ENCODE assay signal across 15 cellular contexts in the genomic region with DNA sequence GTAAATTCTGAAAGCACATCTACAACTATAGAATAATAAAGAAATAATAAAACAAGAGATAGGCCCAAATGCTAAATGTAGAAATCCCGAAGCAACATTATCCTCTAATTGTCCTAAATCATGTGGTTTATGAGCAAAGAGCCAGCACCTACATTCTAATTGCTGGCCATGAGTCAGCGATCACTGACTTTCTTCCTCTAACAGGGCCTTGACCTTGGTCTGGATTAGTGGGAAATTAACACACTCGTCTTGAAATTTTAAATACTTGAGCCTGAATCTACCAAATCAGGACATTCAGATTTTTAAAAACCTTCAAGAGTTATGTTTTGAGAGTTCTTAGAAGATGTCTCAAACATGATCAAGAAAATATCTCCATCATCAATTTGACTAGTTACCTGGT.
DNase-seq lines count a peak whose midpoint lies in the region; ATAC-seq, FAIRE-seq and TF ChIP-seq lines count a peak whose summit lies in the region.
"Had no signal": no experiment of that assay in that cellular context is flagged by ENCODE, and none has a peak within 500 bp of the region (broad histone marks: within the 10 kb centered on the region; RNA-seq: fewer than 3 reads in every experiment).

No MANE protein-coding gene starts in this region.

- H3K9me3 ChIP-seq in A673 (ENCODE audit: low read depth, low read length, poor library complexity, severe bottlenecking) (no peaks in the 10 kb centered on the region), ascending aorta (peaks cover 0 to 4% of the 10 kb centered on the region in 2 donors)
- H3K9me3 ChIP-seq: upper lobe of left lung had no signal

- peak; percentile 77 for DNase-seq in A673 (ENCODE audit: low spot score)
- peak; percentile 11 for DNase-seq in HPDE6-E6E7 (ENCODE audit: extremely low spot score)
- no peak for DNase-seq in ascending aorta (ENCODE audit: low spot score in 2 of 2)
- DNase-seq in glomerular visceral epithelial cell (ENCODE audit: extremely low spot score), result peak; percentile 49
- DNase-seq in GM12891 (ENCODE audit: insufficient read length, low spot score), result no peak
- DNase-seq in activated CD8-positive, alpha-beta memory T cell treated with anti-CD3 and anti-CD28 coated beads, Interleukin-2, amount 10 ng/mL, durations not matched to agents 7 days and 5 days, result no peak
- DNase-seq: activated CD4-positive, alpha-beta T cell treated with anti-CD3 and anti-CD28 coated beads for 36 hours; activated T-cell treated with anti-CD3 and anti-CD28 coated beads, Interleukin-2, amount 50 U/mL, for 24 hours; endodermal cell; upper lobe of left lung had no signal

- TF ChIP-seq POLR2A in GM12891 (IDR thresholded peaks at IDR 0.05; ENCODE audit: low read depth, low read length), result no peak

- H3K4me1 Mint-ChIP-seq in activated CD8-positive, alpha-beta memory T cell treated with anti-CD3 and anti-CD28 coated beads, Interleukin-2, amount 10 ng/mL, durations not matched to agents 7 days and 5 days, result no peaks in the 10 kb centered on the region
- H3K4me1 Mint-ChIP-seq: activated CD4-positive, alpha-beta T cell treated with anti-CD3 and anti-CD28 coated beads for 36 hours had no signal

- TF ChIP-seq CTCF in A673 (conservative IDR thresholded peaks at IDR 0.05; ENCODE audit: low read depth, low read length) (no peak), ascending aorta (IDR thresholded peaks at IDR 0.05) (no peak)

- no peaks in the 10 kb centered on the region for H3K27me3 Mint-ChIP-seq in activated CD8-positive, alpha-beta memory T cell treated with anti-CD3 and anti-CD28 coated beads, Interleukin-2, amount 10 ng/mL, durations not matched to agents 7 days and 5 days
- H3K27me3 Mint-ChIP-seq: activated CD4-positive, alpha-beta T cell treated with anti-CD3 and anti-CD28 coated beads for 36 hours; activated T-cell treated with anti-CD3 and anti-CD28 coated beads, Interleukin-2, amount 50 U/mL, for 24 hours had no signal

- ATAC-seq in GM21528 (IDR thresholded peaks at IDR 0.05; ENCODE audit: low FRiP score, unreplicated experiment), result no peak
- ATAC-seq in activated CD8-positive, alpha-beta memory T cell treated with anti-CD3 and anti-CD28 coated beads, Interleukin-2, amount 10 ng/mL, durations not matched to agents 7 days and 5 days, result no peak
- no peak for ATAC-seq in HG02623 (IDR thresholded peaks at IDR 0.05; ENCODE audit: unreplicated experiment)
- ATAC-seq: activated CD4-positive, alpha-beta T cell treated with anti-CD3 and anti-CD28 coated beads for 36 hours; K562 had no signal

- POLR2A ChIA-PET in A673 (lab: Charles Lee; ENCODE audit: low non-redundant PET), result no interaction called here

- TSS peak; percentile 91 for BruUV-seq in A673 (replicated peaks; lab: Mats Ljungman, UMichigan)

- no peaks in the 10 kb centered on the region for H3K36me3 Mint-ChIP-seq in activated CD8-positive, alpha-beta memory T cell treated with anti-CD3 and anti-CD28 coated beads, Interleukin-2, amount 10 ng/mL, durations not matched to agents 7 days and 5 days

- H3K4me3 Mint-ChIP-seq in activated CD8-positive, alpha-beta memory T cell treated with anti-CD3 and anti-CD28 coated beads, Interleukin-2, amount 10 ng/mL, durations not matched to agents 7 days and 5 days, result no peak overlapping the region
- H3K4me3 Mint-ChIP-seq: activated CD4-positive, alpha-beta T cell treated with anti-CD3 and anti-CD28 coated beads for 36 hours; activated T-cell treated with anti-CD3 and anti-CD28 coated beads, Interleukin-2, amount 50 U/mL, for 24 hours; endodermal cell; T-helper 1 cell treated with Interleukin-12 subunit alpha and Interleukin-12 subunit beta and Interleukin-4 antibody, amounts not matched to agents 30 μg/mL and 1 μg/mL, for 36 hours had no signal

- intact Hi-C loops in A673 (cut with micrococcal nuclease; ENCODE audit: unreplicated experiment), result no loop called here
- intact Hi-C loops in ascending aorta (cut with DNase I), result no loop called here

- peaks cover 7% of the 10 kb centered on the region for H3K9me3 Mint-ChIP-seq in activated CD8-positive, alpha-beta memory T cell treated with anti-CD3 and anti-CD28 coated beads, Interleukin-2, amount 10 ng/mL, durations not matched to agents 7 days and 5 days (ENCODE audit: low read depth)
- H3K9me3 Mint-ChIP-seq: endodermal cell had no signal

- H3K4me1 ChIP-seq in A673 (ENCODE audit: insufficient read depth, low read length, poor library complexity, severe bottlenecking), result peaks cover 76% of the 10 kb centered on the region
- H3K4me1 ChIP-seq in ascending aorta, result peaks cover 0 to 2% of the 10 kb centered on the region in 2 donors
- H3K4me1 ChIP-seq: upper lobe of left lung had no signal

- H3K27me3 ChIP-seq in A673 (replicated peaks; ENCODE audit: insufficient read depth, low read depth, low read length, poor library complexity), result no peaks in the 10 kb centered on the region
- no peaks in the 10 kb centered on the region for H3K27me3 ChIP-seq in ascending aorta
- H3K27me3 ChIP-seq: upper lobe of left lung had no signal

- H3K27ac Mint-ChIP-seq in activated CD8-positive, alpha-beta memory T cell treated with anti-CD3 and anti-CD28 coated beads, Interleukin-2, amount 10 ng/mL, durations not matched to agents 7 days and 5 days, result no peak overlapping the region
- H3K27ac Mint-ChIP-seq: activated CD4-positive, alpha-beta T cell treated with anti-CD3 and anti-CD28 coated beads for 36 hours; activated T-cell treated with anti-CD3 and anti-CD28 coated beads, Interleukin-2, amount 50 U/mL, for 24 hours; endodermal cell; T-helper 1 cell treated with Interleukin-12 subunit alpha and Interleukin-12 subunit beta and Interleukin-4 antibody, amounts not matched to agents 30 μg/mL and 1 μg/mL, for 36 hours had no signal

- no peak for FAIRE-seq in GM12891 (lab: Jason Lieb, UNC)
- FAIRE-seq: K562 had no signal

- peak overlapping the region; percentile 86 for H3K27ac ChIP-seq in A673 (ENCODE audit: low read depth, low read length, poor library complexity, severe bottlenecking)
- peak overlapping the region; percentile 57 to 65 for H3K27ac ChIP-seq in ascending aorta
- H3K27ac ChIP-seq: upper lobe of left lung had no signal

- H3K36me3 ChIP-seq in A673 (ENCODE audit: insufficient read depth, low read length, poor library complexity, severe bottlenecking) (no peaks in the 10 kb centered on the region), ascending aorta (no peaks in the 10 kb centered on the region)
- H3K36me3 ChIP-seq: upper lobe of left lung had no signal

- CTCF ChIA-PET in A673 (lab: Charles Lee), result interaction anchor here (0.6 kb wide), 1 partner anchor 324 kb away, joined by 3 read pairs; no protein-coding TSS in a partner anchor
- CTCF ChIA-PET in activated CD8-positive, alpha-beta memory T cell treated with anti-CD3 and anti-CD28 coated beads, Interleukin-2, amount 10 ng/mL, durations not matched to agents 7 days and 5 days (lab: Charles Lee), result no interaction called here

- no peak overlapping the region for H3K4me3 ChIP-seq in A673 (ENCODE audit: low read depth, low read length, poor library complexity, severe bottlenecking)
- H3K4me3 ChIP-seq in ascending aorta, result no peak overlapping the region
- H3K4me3 ChIP-seq: K562, lung, upper lobe of left lung had no signal

TF ChIP-seq in GM12891, 5 proteins besides CTCF, POLR2A, EP300 and RAD21:
- TF ChIP-seq POU2F2 (IDR thresholded peaks at IDR 0.05; ENCODE audit: low read depth, low read length), result no peak
- TF ChIP-seq POLR2AphosphoS5 (IDR thresholded peaks at IDR 0.05; ENCODE audit: low read depth, low read length), result no peak
- no peak for TF ChIP-seq TAF1 (IDR thresholded peaks at IDR 0.05; ENCODE audit: low read depth, low read length)
- TF ChIP-seq PAX5 (IDR thresholded peaks at IDR 0.05; ENCODE audit: insufficient read depth, low read length, severe bottlenecking), result no peak
- no peak for TF ChIP-seq SPI1 (IDR thresholded peaks at IDR 0.05; ENCODE audit: low read depth, low read length)
TF ChIP-seq in GM12891: peak in this region for 0.

Comparison
In these comparisons a context has a peak if more than half of its experiments do, and no peak if none do; other contexts are left out.
1. DNase-seq: peak in A673 (single experiment), HPDE6-E6E7 (single experiment) and glomerular visceral epithelial cell (single experiment); none in ascending aorta (0 of 2), GM12891 (single experiment) and activated CD8-positive, alpha-beta memory T cell treated with anti-CD3 and anti-CD28 coated beads, Interleukin-2, amount 10 ng/mL, durations not matched to agents 7 days and 5 days (single experiment).